Comparison of ENCODE assay signal across 12 cellular contexts in genomic region chr14:77088219-77088618, GRCh38. TPM values are rescaled to one million over a fixed set of nuclear protein-coding genes. Genes with fewer than 3 reads are reported as not detected.
DNase-seq lines count a peak whose midpoint lies in the region; ATAC-seq and TF ChIP-seq lines count a peak whose summit lies in the region.
"Had no signal": no experiment of that assay in that cellular context is flagged by ENCODE, and none has a peak within 500 bp of the region (broad histone marks: within the 10 kb centered on the region; RNA-seq: fewer than 3 reads in every experiment).

No MANE protein-coding gene starts in this region.

- H2AFZ ChIP-seq in smooth muscle cell (ENCODE audit: low read depth): no peak overlapping the region
- H2AFZ ChIP-seq in Karpas-422 (ENCODE audit: low read length): no peak overlapping the region

- H4K20me1 ChIP-seq in smooth muscle cell (ENCODE audit: low read depth) (no peaks in the 10 kb centered on the region), Karpas-422 (ENCODE audit: insufficient read depth, low read depth, low read length) (no peaks in the 10 kb centered on the region; the same call in 1 of the 2 replicates)

- H3K4me1 ChIP-seq in iPS DF 6.9 (ENCODE audit: control insufficient read depth, insufficient read depth, low read length) (peaks cover 2% of the 10 kb centered on the region; the same call in 1 of the 2 replicates), smooth muscle cell (ENCODE audit: low read depth) (peaks cover 29% of the 10 kb centered on the region), Karpas-422 (ENCODE audit: low read length) (no peaks in the 10 kb centered on the region)

- no peak for TF ChIP-seq CTCF in smooth muscle cell (IDR thresholded peaks at IDR 0.05; ENCODE audit: borderline replicate concordance, insufficient read depth, poor library complexity, severe bottlenecking)

- no peak for ATAC-seq in GM18519 (IDR thresholded peaks at IDR 0.05; ENCODE audit: low FRiP score, unreplicated experiment)
- ATAC-seq: stimulated activated effector memory CD8-positive, alpha-beta T cell treated with anti-CD3 and anti-CD28 coated beads, Interleukin-12 subunit alpha, Interleukin-12 subunit beta, amount 100 ng/mL, for 72 hours had no signal

- H3K27me3 ChIP-seq in iPS DF 6.9 (ENCODE audit: control insufficient read depth, insufficient read depth, low read length): no peaks in the 10 kb centered on the region
- no peaks in the 10 kb centered on the region for H3K27me3 ChIP-seq in smooth muscle cell (ENCODE audit: low read depth)
- peaks cover 3% of the 10 kb centered on the region; the same call in 1 of the 2 replicates for H3K27me3 ChIP-seq in Karpas-422 (ENCODE audit: low read length)

- H3K9me2 ChIP-seq in Karpas-422 (replicated peaks; ENCODE audit: insufficient read depth, low read length): no peaks in the 10 kb centered on the region

- no CpG with 5 or more reads among the region's 5 CpGs for WGBS in iPS DF 6.9 (ENCODE audit: insufficient coverage, insufficient read length)
- 30% methylated on average over 5 of the region's 5 CpGs for WGBS in smooth muscle cell (ENCODE audit: low lambda C conversion rate)

- H3K79me2 ChIP-seq in smooth muscle cell (ENCODE audit: low read depth) (no peaks in the 10 kb centered on the region), Karpas-422 (ENCODE audit: low read length) (no peaks in the 10 kb centered on the region)

- DNase-seq in HT-29 (ENCODE audit: low spot score) (peak; percentile 91), NCI-H748 treated with DMSO at 0.1 percent for 48 hours (lab: John Stamatoyannopoulos, UW) (peak; percentile 91), iPS DF 6.9 (ENCODE audit: low read depth, low spot score) (peak; percentile 86), smooth muscle cell (lab: John Stamatoyannopoulos, UW; ENCODE audit: unreplicated experiment) (no peak), RKO (ENCODE audit: low spot score) (no peak), Karpas-422 (no peak), NCI-H1436 treated with DMSO at 0.1 percent for 48 hours (lab: John Stamatoyannopoulos, UW) (no peak)
- DNase-seq: activated B cell treated with CpG ODN at 0.5 μM for 24 hours; activated naive CD4-positive, alpha-beta T cell treated with anti-CD3 and anti-CD28 coated beads for 36 hours; immature natural killer cell had no signal

- H3K9ac ChIP-seq in smooth muscle cell (ENCODE audit: low read depth) (peak overlapping the region; percentile 72), Karpas-422 (ENCODE audit: low read length) (no peak overlapping the region)

- H3K4me2 ChIP-seq in smooth muscle cell (peak overlapping the region; percentile 9), Karpas-422 (ENCODE audit: low read depth, low read length, poor library complexity, severe bottlenecking) (no peak overlapping the region)

- H3K36me3 ChIP-seq in iPS DF 6.9 (ENCODE audit: control insufficient read depth, insufficient read depth, low read length) (no peaks in the 10 kb centered on the region), smooth muscle cell (ENCODE audit: low read depth) (no peaks in the 10 kb centered on the region), Karpas-422 (ENCODE audit: insufficient read depth, low read length) (no peaks in the 10 kb centered on the region)

- H3K27ac ChIP-seq in iPS DF 6.9 (ENCODE audit: low read length): no peak overlapping the region
- H3K27ac ChIP-seq in smooth muscle cell (ENCODE audit: low read depth): peak overlapping the region; percentile 88
- H3K27ac ChIP-seq in Karpas-422 (ENCODE audit: low read length): no peak overlapping the region

- no peak overlapping the region for H3K4me3 ChIP-seq in iPS DF 6.9 (ENCODE audit: low read length)
- no peak overlapping the region for H3K4me3 ChIP-seq in smooth muscle cell
- H3K4me3 ChIP-seq in Karpas-422 (ENCODE audit: low read length): no peak overlapping the region

- H3F3A ChIP-seq in smooth muscle cell (ENCODE audit: low read depth): no peaks in the 10 kb centered on the region

- no peaks in the 10 kb centered on the region for H3K9me3 ChIP-seq in iPS DF 6.9 (ENCODE audit: control insufficient read depth, insufficient read depth, low read length)
- no peaks in the 10 kb centered on the region for H3K9me3 ChIP-seq in smooth muscle cell (replicated peaks; ENCODE audit: low read depth)
- peaks cover 9% of the 10 kb centered on the region; the same call in 1 of the 2 replicates for H3K9me3 ChIP-seq in Karpas-422 (ENCODE audit: low read length)

RNA-seq across cellular contexts. Expression of gene CIPC, which starts 9.8 kb away (rescaled TPM):
- 9.1 and 11.9 TPM in 2 replicates for total RNA-seq in HT-29 (2014; rRNA removed; shearing (Covaris generic))
- total RNA-seq in smooth muscle cell: 14.3 and 15.1 TPM in 2 replicates
- 3.6 and 5.6 TPM in 2 replicates for polyA plus RNA-seq in smooth muscle cell
- 34.0 and 47.0 TPM in 2 replicates for total RNA-seq in Karpas-422 (2014; rRNA removed; shearing (Covaris generic); ENCODE audit: low replicate concordance)

RNA-seq across cellular contexts. Expression of gene ZDHHC22, which starts 53.4 kb away (rescaled TPM):
- total RNA-seq in HT-29 (2014; rRNA removed; shearing (Covaris generic)): not detected in 2 replicates
- total RNA-seq in smooth muscle cell: not detected in 2 replicates
- polyA plus RNA-seq in smooth muscle cell: not detected in 2 replicates
- not detected in 2 replicates for total RNA-seq in Karpas-422 (2014; rRNA removed; shearing (Covaris generic); ENCODE audit: low replicate concordance)
- total RNA-seq: activated B cell treated with CpG ODN at 0.5 μM for 24 hours; activated naive CD4-positive, alpha-beta T cell treated with anti-CD3 and anti-CD28 coated beads for 36 hours had no signal
- polyA plus RNA-seq: immature natural killer cell had no signal

RNA-seq across cellular contexts. Expression of gene IRF2BPL, which starts 59.7 kb away (rescaled TPM):
- 25.7 and 31.9 TPM in 2 replicates for total RNA-seq in HT-29 (2014; rRNA removed; shearing (Covaris generic))
- total RNA-seq in smooth muscle cell: 33.2 and 33.9 TPM in 2 replicates
- 58.0 and 66.3 TPM in 2 replicates for polyA plus RNA-seq in smooth muscle cell
- 11.8 and 22.2 TPM in 2 replicates for total RNA-seq in Karpas-422 (2014; rRNA removed; shearing (Covaris generic); ENCODE audit: low replicate concordance)

Comparison
In these comparisons a context has a peak if more than half of its experiments do, and no peak if none do; other contexts are left out.
1. DNase-seq: peak in HT-29 (single experiment), NCI-H748 treated with DMSO at 0.1 percent for 48 hours (single experiment) and iPS DF 6.9 (single experiment); none in smooth muscle cell (single experiment), RKO (single experiment), Karpas-422 (single experiment) and NCI-H1436 treated with DMSO at 0.1 percent for 48 hours (single experiment).